ENCODE assay signal across 13 cellular contexts in the genomic region with DNA sequence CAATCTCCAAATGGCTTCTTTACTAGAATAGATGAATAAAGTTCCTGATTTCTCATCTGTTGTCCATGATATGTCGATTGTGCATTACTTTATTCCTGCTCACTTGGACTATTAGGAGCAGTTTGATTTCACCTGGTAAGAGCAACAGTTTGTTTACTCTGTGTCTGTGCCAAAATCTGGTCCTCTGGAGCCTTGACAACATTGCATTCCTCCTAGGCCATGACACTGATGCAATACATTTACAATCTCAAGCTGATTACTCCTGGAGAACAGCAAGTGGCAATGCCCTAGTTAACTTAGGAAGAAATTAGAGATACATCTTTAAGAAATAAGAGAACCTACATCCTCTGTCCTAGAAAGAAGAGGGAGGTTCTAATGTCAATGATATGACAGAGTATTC.
DNase-seq lines count a peak whose midpoint lies in the region; ATAC-seq and TF ChIP-seq lines count a peak whose summit lies in the region.
"Had no signal": no experiment of that assay in that cellular context is flagged by ENCODE, and none has a peak within 500 bp of the region (broad histone marks: within the 10 kb centered on the region; RNA-seq: fewer than 3 reads in every experiment).

No MANE protein-coding gene starts in this region.

- H3K27ac Mint-ChIP-seq in Calu3 (ENCODE audit: unreplicated experiment), result peak overlapping the region; percentile 52
- H3K27ac Mint-ChIP-seq in activated CD4-positive, alpha-beta memory T cell treated with anti-CD3 and anti-CD28 coated beads for 36 hours, result no peak overlapping the region
- H3K27ac Mint-ChIP-seq: activated CD4-positive, alpha-beta T cell treated with anti-CD3 and anti-CD28 coated beads, Interleukin-2, amount 10 ng/mL, durations not matched to agents 24 days and 14 days; T-helper 17 cell had no signal

- H3K36me3 ChIP-seq in mesendoderm (ENCODE audit: control insufficient read depth, insufficient read depth, low read length), result no peaks in the 10 kb centered on the region
- no peaks in the 10 kb centered on the region for H3K36me3 ChIP-seq in smooth muscle cell (ENCODE audit: low read depth)
- H3K36me3 ChIP-seq: brain microvascular endothelial cell had no signal

- no peak overlapping the region for H2AK5ac ChIP-seq in mesendoderm (ENCODE audit: low read length)

- DNase-seq in Calu3, result peak; percentile 17
- DNase-seq in NCI-H1105 treated with DMSO at 0.1 percent for 48 hours (lab: John Stamatoyannopoulos, UW), result peak; percentile 62
- peak; percentile 13 for DNase-seq in cerebellar cortex (ENCODE audit: low spot score)
- DNase-seq in mesendoderm, result peak; percentile 37
- no peak for DNase-seq in smooth muscle cell (lab: John Stamatoyannopoulos, UW; ENCODE audit: unreplicated experiment)
- DNase-seq in activated CD4-positive, alpha-beta memory T cell treated with anti-CD3 and anti-CD28 coated beads for 36 hours, result no peak
- DNase-seq in NCI-H2171 (lab: John Stamatoyannopoulos, UW), result no peak
- DNase-seq: activated CD4-positive, alpha-beta T cell treated with anti-CD3 and anti-CD28 coated beads, Interleukin-2, amount 10 ng/mL, durations not matched to agents 24 days and 14 days; brain microvascular endothelial cell; stimulated activated CD4-positive, alpha-beta T cell treated with anti-CD3 and anti-CD28 coated beads, Interleukin-4, amount 100 ng/mL, for 4 hours; stimulated activated naive CD4-positive, alpha-beta T cell treated with Interleukin-2 at 50 U/mL for 16 hours; T-helper 17 cell had no signal

- no peak overlapping the region for H2BK15ac ChIP-seq in mesendoderm (replicated peaks; ENCODE audit: low read depth)

- no peak overlapping the region for H3K4me3 Mint-ChIP-seq in Calu3 (ENCODE audit: low read depth, unreplicated experiment)
- H3K4me3 Mint-ChIP-seq in activated CD4-positive, alpha-beta memory T cell treated with anti-CD3 and anti-CD28 coated beads for 36 hours, result no peak overlapping the region
- H3K4me3 Mint-ChIP-seq: activated CD4-positive, alpha-beta T cell treated with anti-CD3 and anti-CD28 coated beads, Interleukin-2, amount 10 ng/mL, durations not matched to agents 24 days and 14 days; T-helper 17 cell had no signal

- TF ChIP-seq CTCF in Calu3 (IDR thresholded peaks at IDR 0.05; ENCODE audit: unreplicated experiment) (no peak), smooth muscle cell (IDR thresholded peaks at IDR 0.05; ENCODE audit: borderline replicate concordance, insufficient read depth, poor library complexity, severe bottlenecking) (no peak)

- no peak overlapping the region for H3K23ac ChIP-seq in mesendoderm (ENCODE audit: low read length)

- H3K4me1 Mint-ChIP-seq in Calu3 (ENCODE audit: low read depth, unreplicated experiment), result peaks cover 36% of the 10 kb centered on the region
- no peaks in the 10 kb centered on the region for H3K4me1 Mint-ChIP-seq in activated CD4-positive, alpha-beta memory T cell treated with anti-CD3 and anti-CD28 coated beads for 36 hours (ENCODE audit: low read depth)
- H3K4me1 Mint-ChIP-seq: activated CD4-positive, alpha-beta T cell treated with anti-CD3 and anti-CD28 coated beads, Interleukin-2, amount 10 ng/mL, durations not matched to agents 24 days and 14 days; T-helper 17 cell had no signal

- no peaks in the 10 kb centered on the region for H3K9me3 ChIP-seq in smooth muscle cell (replicated peaks; ENCODE audit: low read depth)

- no peak overlapping the region for H4K8ac ChIP-seq in mesendoderm (ENCODE audit: low read depth, low read length)

- H3K4ac ChIP-seq in mesendoderm (ENCODE audit: low read depth, low read length), result no peak overlapping the region

- H3K4me1 ChIP-seq in mesendoderm (ENCODE audit: control insufficient read depth, low read depth, low read length) (no peaks in the 10 kb centered on the region), smooth muscle cell (ENCODE audit: low read depth) (peaks cover 18% of the 10 kb centered on the region)

- H3K36me3 Mint-ChIP-seq in Calu3 (ENCODE audit: insufficient read depth, unreplicated experiment), result peaks cover 6% of the 10 kb centered on the region
- H3K36me3 Mint-ChIP-seq in activated CD4-positive, alpha-beta memory T cell treated with anti-CD3 and anti-CD28 coated beads for 36 hours, result peaks cover 17% of the 10 kb centered on the region

- no peaks in the 10 kb centered on the region for H4K20me1 ChIP-seq in smooth muscle cell (ENCODE audit: low read depth)

- H3K9me3 Mint-ChIP-seq in Calu3 (ENCODE audit: low read depth, unreplicated experiment), result no peaks in the 10 kb centered on the region
- peaks cover 5% of the 10 kb centered on the region for H3K9me3 Mint-ChIP-seq in activated CD4-positive, alpha-beta memory T cell treated with anti-CD3 and anti-CD28 coated beads for 36 hours

- H3K4me2 ChIP-seq in mesendoderm (ENCODE audit: low read length) (no peak overlapping the region), smooth muscle cell (no peak overlapping the region)

- H3K27ac ChIP-seq in mesendoderm (ENCODE audit: low read depth, low read length) (no peak overlapping the region), smooth muscle cell (ENCODE audit: low read depth) (no peak overlapping the region)
- H3K27ac ChIP-seq: brain microvascular endothelial cell had no signal

- CTCF ChIA-PET in Calu3 (lab: Charles Lee), result no interaction called here
- CTCF ChIA-PET in activated CD4-positive, alpha-beta memory T cell treated with anti-CD3 and anti-CD28 coated beads for 36 hours (lab: Charles Lee), result no interaction called here

- no peak overlapping the region for H2BK120ac ChIP-seq in mesendoderm (ENCODE audit: low read depth, low read length)

- H3K18ac ChIP-seq in mesendoderm (ENCODE audit: low read length), result no peak overlapping the region

- no peak overlapping the region for H2AFZ ChIP-seq in smooth muscle cell (ENCODE audit: low read depth)

- no peak for ATAC-seq in HG03469 (IDR thresholded peaks at IDR 0.05; ENCODE audit: unreplicated experiment)
- ATAC-seq: T-helper 17 cell had no signal

- no peaks in the 10 kb centered on the region for H3K79me2 ChIP-seq in mesendoderm (ENCODE audit: control insufficient read depth, insufficient read depth, low read length)
- no peaks in the 10 kb centered on the region for H3K79me2 ChIP-seq in smooth muscle cell (ENCODE audit: low read depth)

- no peaks in the 10 kb centered on the region for H3K27me3 Mint-ChIP-seq in Calu3 (ENCODE audit: unreplicated experiment)
- no peaks in the 10 kb centered on the region for H3K27me3 Mint-ChIP-seq in activated CD4-positive, alpha-beta memory T cell treated with anti-CD3 and anti-CD28 coated beads for 36 hours
- H3K27me3 Mint-ChIP-seq: activated CD4-positive, alpha-beta T cell treated with anti-CD3 and anti-CD28 coated beads, Interleukin-2, amount 10 ng/mL, durations not matched to agents 24 days and 14 days; T-helper 17 cell had no signal

- H2BK5ac ChIP-seq in mesendoderm (ENCODE audit: low read length), result no peak overlapping the region

- POLR2A ChIA-PET in activated CD4-positive, alpha-beta memory T cell treated with anti-CD3 and anti-CD28 coated beads for 36 hours (lab: Charles Lee), result no interaction called here

- intact Hi-C loops in Calu3 (cut with micrococcal nuclease; ENCODE audit: unreplicated experiment), result loop anchor here (5.0 kb wide), 1 partner anchor 68 kb away; no protein-coding TSS in a partner anchor
- intact Hi-C loops in activated CD4-positive, alpha-beta memory T cell treated with anti-CD3 and anti-CD28 coated beads for 36 hours (cut with micrococcal nuclease), result no loop called here

- no TSS peak for BruUV-seq in Calu3 (replicated peaks; lab: Mats Ljungman, UMichigan)

- no peak overlapping the region for H3K56ac ChIP-seq in mesendoderm (ENCODE audit: low read length)

- no peaks in the 10 kb centered on the region for H3F3A ChIP-seq in smooth muscle cell (ENCODE audit: low read depth)

- WGBS in mesendoderm (ENCODE audit: extremely low coverage, insufficient coverage, low lambda C conversion rate), result no CpG with 5 or more reads among the region's 1 CpG
- WGBS in smooth muscle cell (ENCODE audit: low lambda C conversion rate), result 100% methylated on average over 1 of the region's 1 CpG

- H3K27me3 ChIP-seq in mesendoderm (ENCODE audit: insufficient read depth, low read length, poor library complexity) (no peaks in the 10 kb centered on the region), smooth muscle cell (ENCODE audit: low read depth) (no peaks in the 10 kb centered on the region)
- H3K27me3 ChIP-seq: brain microvascular endothelial cell had no signal

- H3K9ac ChIP-seq in mesendoderm (ENCODE audit: low read length) (no peak overlapping the region), smooth muscle cell (ENCODE audit: low read depth) (no peak overlapping the region)

- H3K4me3 ChIP-seq in mesendoderm (ENCODE audit: low read length), result no peak overlapping the region
- H3K4me3 ChIP-seq in smooth muscle cell, result no peak overlapping the region

- H3K79me1 ChIP-seq in mesendoderm (ENCODE audit: low read length), result no peaks in the 10 kb centered on the region

- no peak overlapping the region for H4K5ac ChIP-seq in mesendoderm (ENCODE audit: low read length)

Comparison
In these comparisons a context has a peak if more than half of its experiments do, and no peak if none do; other contexts are left out.
1. DNase-seq: peak in Calu3 (single experiment), NCI-H1105 treated with DMSO at 0.1 percent for 48 hours (single experiment), cerebellar cortex (single experiment) and mesendoderm (single experiment); none in smooth muscle cell (single experiment), activated CD4-positive, alpha-beta memory T cell treated with anti-CD3 and anti-CD28 coated beads for 36 hours (single experiment) and NCI-H2171 (single experiment).